ENCODE assay signal across 33 cellular contexts in genomic region chr17:13500947-13501346, GRCh38.
"Had no signal": no experiment of that assay in that cellular context is flagged by ENCODE, and none has a peak within 500 bp of the region (broad histone marks: within the 10 kb centered on the region; RNA-seq: fewer than 3 reads in every experiment).

No MANE protein-coding gene starts in this region.

- H3K4me1 ChIP-seq: adrenal gland, ascending aorta, body of pancreas, breast epithelium had no signal

- H3K4me3 ChIP-seq: adrenal gland, ascending aorta, body of pancreas, breast epithelium, cardiac muscle cell had no signal

- ATAC-seq: activated naive CD4-positive, alpha-beta T cell treated with anti-CD3 and anti-CD28 coated beads, Interleukin-2, amount 50 U/mL, for 72 hours; activated naive CD8-positive, alpha-beta T cell treated with anti-CD3 and anti-CD28 coated beads, Interleukin-2, amount 50 U/mL, for 24 hours; activated T-cell treated with anti-CD3 and anti-CD28 coated beads, Interleukin-2, amount 50 U/mL, for 4 hours; activated T-cell treated with anti-CD3 and anti-CD28 coated beads, Interleukin-2, amount 50 U/mL, for 72 hours; activated T-helper 17 cell treated with anti-CD3 and anti-CD28 coated beads, Interleukin-2, amount 50 U/mL, for 72 hours; body of pancreas had no signal

- FAIRE-seq: astrocyte, bronchial epithelial cell had no signal

- H3K27ac ChIP-seq: adrenal gland, ascending aorta, body of pancreas, brain microvascular endothelial cell, breast epithelium, cardiac muscle cell had no signal

- DNase-seq: activated effector memory CD4-positive, alpha-beta T cell treated with anti-CD3 and anti-CD28 coated beads, Interleukin-2, amount 50 U/mL, for 16 hours; activated effector memory CD4-positive, alpha-beta T cell treated with Interleukin-2 at 50 U/mL for 16 hours; activated gamma-delta T cell; activated gamma-delta T cell treated with Interleukin-2 at 50 U/mL for 16 hours; activated naive CD4-positive, alpha-beta T cell; activated naive CD4-positive, alpha-beta T cell treated with anti-CD3 and anti-CD28 coated beads for 36 hours; activated naive CD4-positive, alpha-beta T cell treated with anti-CD3 and anti-CD28 coated beads, Interleukin-2, amount 10 ng/mL, durations not matched to agents 7 days and 5 days; activated naive CD4-positive, alpha-beta T cell treated with anti-CD3 and anti-CD28 coated beads, Interleukin-2, amount 50 U/mL, for 16 hours; activated naive CD4-positive, alpha-beta T cell treated with Interleukin-2 at 50 U/mL for 16 hours; activated naive CD8-positive, alpha-beta T cell treated with anti-CD3 and anti-CD28 coated beads for 36 hours; activated naive CD8-positive, alpha-beta T cell treated with anti-CD3 and anti-CD28 coated beads, Interleukin-2, amount 10 ng/mL, durations not matched to agents 7 days and 5 days; activated naive CD8-positive, alpha-beta T cell treated with anti-CD3 and anti-CD28 coated beads, Interleukin-2, amount 50 U/mL, for 24 hours; activated T-cell treated with anti-CD3 and anti-CD28 coated beads, Interleukin-2, amount 50 U/mL, for 24 hours; activated T-cell treated with anti-CD3 and anti-CD28 coated beads, Interleukin-2, amount 50 U/mL, for 4 hours; activated T-cell treated with anti-CD3 and anti-CD28 coated beads, Interleukin-2, amount 50 U/mL, for 48 hours; activated T-cell treated with anti-CD3 and anti-CD28 coated beads, Interleukin-2, amount 50 U/mL, for 72 hours; adrenal gland; amniotic stem cell; amygdala; anterior cingulate cortex; aorta; body of pancreas; brain microvascular endothelial cell; caudate nucleus; central memory CD4-positive, alpha-beta T cell; cerebellar nuclear complex had no signal

- H3K36me3 ChIP-seq: adrenal gland, ascending aorta, brain microvascular endothelial cell, breast epithelium, cardiac muscle cell had no signal

- H3K27me3 ChIP-seq: adrenal gland, ascending aorta, body of pancreas, brain microvascular endothelial cell, breast epithelium, cardiac muscle cell had no signal

- H3K9me3 ChIP-seq: adrenal gland, ascending aorta, body of pancreas, breast epithelium had no signal
